ENCODE assay signal across 12 cellular contexts in the genomic region with DNA sequence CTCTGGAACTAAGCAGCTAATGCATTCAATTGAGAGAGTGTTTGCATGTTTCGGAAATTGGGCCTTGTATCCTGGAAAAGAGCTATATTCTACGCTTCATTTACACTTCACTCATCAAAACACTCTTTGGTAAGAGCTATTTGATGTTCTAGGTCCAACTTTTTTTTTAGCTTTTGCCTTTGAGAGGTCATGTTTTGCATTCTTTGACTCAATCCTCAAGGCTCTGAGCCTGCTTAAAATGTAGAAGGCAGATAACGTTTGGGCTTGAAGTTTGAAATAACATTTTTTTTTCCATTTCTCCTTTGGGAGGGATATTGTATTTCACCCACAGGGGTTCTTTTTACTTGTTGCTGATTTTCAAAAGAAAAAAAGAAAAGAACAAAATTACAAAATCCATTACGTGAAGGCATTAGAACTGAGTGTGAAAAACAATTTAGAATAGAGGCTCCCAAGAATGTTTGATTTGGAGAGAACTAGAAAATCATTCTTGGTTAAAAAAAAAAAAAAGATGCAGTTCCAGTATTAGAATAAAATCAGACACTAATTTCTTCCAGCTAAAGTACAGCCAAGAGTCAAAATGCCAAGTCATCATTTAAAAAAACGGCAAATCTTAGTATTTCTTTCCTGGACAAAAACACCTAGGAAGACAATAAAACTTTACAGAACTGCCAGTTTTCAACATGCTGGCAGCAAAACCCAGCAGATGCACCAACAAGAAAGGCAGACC.
"Had no signal": no experiment of that assay in that cellular context is flagged by ENCODE, and none has a peak within 500 bp of the region (broad histone marks: within the 10 kb centered on the region; RNA-seq: fewer than 3 reads in every experiment).

No MANE protein-coding gene starts in this region.

- ATAC-seq: left colon; natural killer cell treated with Interleukin-12 subunit alpha and Interleukin-12 subunit beta and Interleukin-15 and Interleukin-18, amount 100 ng/mL, for 72 hours had no signal

- H3K27ac ChIP-seq: colonic mucosa had no signal

- DNase-seq: activated CD4-positive, alpha-beta memory T cell treated with anti-CD3 and anti-CD28 coated beads for 36 hours; activated gamma-delta T cell; activated naive CD8-positive, alpha-beta T cell treated with anti-CD3 and anti-CD28 coated beads for 36 hours; activated T-cell treated with anti-CD3 and anti-CD28 coated beads, Interleukin-2, amount 50 U/mL, for 48 hours; colonic mucosa; effector CD8-positive, alpha-beta T cell; occipital lobe; sigmoid colon; stimulated activated naive CD4-positive, alpha-beta T cell treated with Interleukin-2 at 50 U/mL for 16 hours; SW 1271 had no signal

- H3K36me3 ChIP-seq: colonic mucosa, sigmoid colon had no signal

- H3K27me3 ChIP-seq: colonic mucosa, sigmoid colon had no signal

- H3K4me1 ChIP-seq: colonic mucosa, sigmoid colon had no signal

- H3K4me3 ChIP-seq: colonic mucosa, sigmoid colon had no signal

- H3K9me3 ChIP-seq: colonic mucosa, sigmoid colon had no signal
